8 cellular contexts compared by ENCODE assay signal in genomic region chr10:16436367-16436757, GRCh38. TPM values are rescaled to one million over a fixed set of nuclear protein-coding genes. Genes with fewer than 3 reads are reported as not detected.
DNase-seq lines count a peak whose midpoint lies in the region; ATAC-seq, FAIRE-seq and TF ChIP-seq lines count a peak whose summit lies in the region.

No MANE protein-coding gene starts in this region.

- ATAC-seq in GM19372 (IDR thresholded peaks at IDR 0.05; ENCODE audit: low read depth, unreplicated experiment) = peak; percentile 8
- ATAC-seq in HG03354 (IDR thresholded peaks at IDR 0.05; ENCODE audit: poor library complexity, severe bottlenecking, unreplicated experiment) = peak; percentile 9
- ATAC-seq in heart right ventricle = peak in 7 of 8 donors; percentile 11 to 69 (median 46)
- ATAC-seq in gastrocnemius medialis = peak in 1 of 2 donors; percentile 13

- no peak for TF ChIP-seq CTCF in BJ (IDR thresholded peaks at IDR 0.05; ENCODE audit: insufficient read depth, low read depth, low read length)
- TF ChIP-seq CTCF in heart right ventricle (IDR thresholded peaks at IDR 0.05) = no peak
- no peak for TF ChIP-seq CTCF in gastrocnemius medialis (IDR thresholded peaks at IDR 0.05 in 4 of 5, conservative IDR thresholded peaks at IDR 0.05 in 1 of 5)

- H3K4me3 ChIP-seq in BJ (ENCODE audit: low read depth, low read length) = peak overlapping the region; percentile 69
- H3K4me3 ChIP-seq in heart right ventricle = peak overlapping the region; percentile 36 to 90 (median 67)
- H3K4me3 ChIP-seq in gastrocnemius medialis = peak overlapping the region; percentile 62 to 68 (median 66)

- H3K36me3 ChIP-seq in BJ (ENCODE audit: control insufficient read depth, insufficient read depth, low read length) = no peaks in the 10 kb centered on the region
- no peaks in the 10 kb centered on the region for H3K36me3 ChIP-seq in heart right ventricle
- H3K36me3 ChIP-seq in gastrocnemius medialis = no peaks in the 10 kb centered on the region

- H3K4me1 ChIP-seq in heart right ventricle = peaks cover 0 to 45% (median 34%) of the 10 kb centered on the region in 9 donors
- H3K4me1 ChIP-seq in gastrocnemius medialis = peaks cover 34 to 37% of the 10 kb centered on the region in 2 donors

- CTCF ChIA-PET in BJ (lab: Yijun Ruan, JAX) = no interaction called here

- H3K9me3 ChIP-seq in heart right ventricle = no peaks in the 10 kb centered on the region
- no peaks in the 10 kb centered on the region for H3K9me3 ChIP-seq in gastrocnemius medialis

- no peak for TF ChIP-seq POLR2A in gastrocnemius medialis (IDR thresholded peaks at IDR 0.05)

- DNase-seq in BJ (ENCODE audit: low read depth) = no peak
- peak; percentile 14 for DNase-seq in activated CD4-positive, alpha-beta T cell treated with anti-CD3 and anti-CD28 coated beads, Interleukin-2, amount 50 U/mL, for 1 hour
- DNase-seq in heart right ventricle = peak in 1 of 2 donors; percentile 14
- DNase-seq in gastrocnemius medialis = no peak
- DNase-seq in RCC 7860 (ENCODE audit: low spot score) = no peak
- DNase-seq in CD1c-positive myeloid dendritic cell (ENCODE audit: extremely low spot score) = no peak

- FAIRE-seq in RCC 7860 (lab: Jason Lieb, UNC) = no peak

- H3K27me3 ChIP-seq in BJ (ENCODE audit: control insufficient read depth, insufficient read depth, low read length) = no peaks in the 10 kb centered on the region; the same call in none of the 2 replicates
- peaks cover 0 to 3% (median 0%) of the 10 kb centered on the region in 7 donors for H3K27me3 ChIP-seq in heart right ventricle
- no peaks in the 10 kb centered on the region for H3K27me3 ChIP-seq in gastrocnemius medialis

- 1 to 3% methylated on average over 9 of the region's 9 CpGs for WGBS in heart right ventricle, 2 donors

- in situ Hi-C loops in gastrocnemius medialis (cut with MboI; ENCODE audit: low sequenced_read_pairs in 4 of 4) = loop anchor here in 1 of 4 donors (25.0 kb wide), 1 partner anchor 376 kb away; the partner anchor contains the start of gene RSU1

- peak overlapping the region in 9 of 10 donors; percentile 80 to 92 (median 89) for H3K27ac ChIP-seq in heart right ventricle
- peak overlapping the region; percentile 74 to 85 (median 81) for H3K27ac ChIP-seq in gastrocnemius medialis

- intact Hi-C loops in heart right ventricle (cut with DNase I) = loop anchor here in 2 of 10 donors (5.0 to 10.0 kb wide), 2 partner anchors 366 to 378 kb away; partner anchors contain the start of gene RSU1 (in 1 of the 2)
- intact Hi-C loops in gastrocnemius medialis (cut with DNase I; ENCODE audit: low total_unique reads) = loop anchor here (5.0 kb wide), 1 partner anchor 1269 kb away; the partner anchor contains the start of gene NMT2

- POLR2A ChIA-PET in BJ (lab: Charles Lee) = no interaction called here

RNA-seq across cellular contexts. Expression of gene PTER, which starts 0.4 kb away (rescaled TPM):
- polyA plus RNA-seq in BJ (2011; rRNA removed) = 9.3 and 15.2 TPM in 2 replicates
- 6.1 and 9.5 TPM in 2 replicates for polyA minus RNA-seq in BJ (2011; rRNA and poly(A)+ RNA removed)
- total RNA-seq in heart right ventricle = 10 to 100 TPM in 9 of 10 donors, 1 to 10 TPM in 1; 8.9 to 21.4 (median 14.7) TPM
- polyA plus RNA-seq in heart right ventricle = 1 to 10 TPM; 2.9 to 3.7 TPM
- total RNA-seq in gastrocnemius medialis = 10 to 100 TPM in 1 of 4 donors, 1 to 10 TPM in 3; 6.5 to 10.4 (median 8.5) TPM
